9 cellular contexts compared by ENCODE assay signal in the genomic region with DNA sequence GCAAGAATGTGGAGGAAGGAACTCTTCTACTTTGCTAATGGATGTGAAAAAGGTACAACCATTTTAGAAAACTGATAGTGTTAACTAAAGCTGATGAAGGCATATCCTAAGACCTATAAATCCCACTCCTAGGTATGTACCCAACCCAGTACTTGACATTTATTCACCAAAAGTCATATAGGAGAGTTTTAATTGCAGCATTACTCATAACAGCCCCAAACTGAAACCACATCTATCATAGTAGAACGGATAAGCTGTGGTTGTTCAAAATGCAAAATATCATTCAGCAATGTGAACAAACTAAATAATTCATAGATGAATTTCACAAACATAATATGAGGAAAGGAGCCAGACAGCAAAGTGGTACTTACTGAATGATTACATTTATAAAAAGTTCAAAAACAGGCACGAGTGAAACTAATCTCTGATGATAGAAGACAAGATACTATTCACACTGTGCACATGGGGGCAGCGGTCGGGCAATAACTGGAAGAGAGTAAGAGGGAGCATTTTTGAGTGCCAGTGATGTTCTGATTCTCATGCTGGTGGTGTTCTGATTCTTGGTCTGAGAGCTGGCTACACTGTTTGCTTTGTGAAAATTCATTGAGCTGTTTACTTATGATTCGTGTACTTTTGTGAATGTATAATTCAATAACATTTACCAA. TPM values are rescaled to one million over a fixed set of nuclear protein-coding genes. Genes with fewer than 3 reads are reported as not detected.
DNase-seq lines count a peak whose midpoint lies in the region; ATAC-seq, FAIRE-seq and TF ChIP-seq lines count a peak whose summit lies in the region.
"Had no signal": no experiment of that assay in that cellular context is flagged by ENCODE, and none has a peak within 500 bp of the region (broad histone marks: within the 10 kb centered on the region; RNA-seq: fewer than 3 reads in every experiment).

No MANE protein-coding gene starts in this region.

- no peaks in the 10 kb centered on the region for H3K9me3 ChIP-seq in H9 (ENCODE audit: control insufficient read depth, low read depth, low read length)

- FAIRE-seq in GM19239 (lab: Jason Lieb, UNC): peak; percentile 72

- no peaks in the 10 kb centered on the region for H3K23me2 ChIP-seq in H9 (ENCODE audit: insufficient read length, low read depth, low read length, poor library complexity, severe bottlenecking)

- no peaks in the 10 kb centered on the region for H3K36me3 Mint-ChIP-seq in activated CD8-positive, alpha-beta T cell treated with anti-CD3 and anti-CD28 coated beads, Interleukin-2, amount 10 ng/mL, durations not matched to agents 7 days and 5 days (ENCODE audit: low read depth)
- peaks cover 7 to 14% (median 13%) of the 10 kb centered on the region in 3 experiments for H3K36me3 Mint-ChIP-seq in H9 (ENCODE audit: insufficient read depth in 1 of 3, low read depth in 3 of 3)

- H2BK5ac ChIP-seq in H9 (ENCODE audit: insufficient read length, low read length): no peak overlapping the region

- H3K79me2 ChIP-seq in H9 (ENCODE audit: insufficient read depth, low read length): peaks cover 3% of the 10 kb centered on the region

- no peak overlapping the region for H2BK120ac ChIP-seq in H9 (ENCODE audit: low read depth, low read length, poor library complexity, severe bottlenecking)

- no peak overlapping the region for H3K4ac ChIP-seq in H9 (ENCODE audit: low read depth, low read length)

- H3K14ac ChIP-seq in H9 (ENCODE audit: insufficient read depth, low read length): no peak overlapping the region

- no peak overlapping the region for H2AFZ ChIP-seq in H9 (ENCODE audit: low read length)

- CTCF ChIA-PET in activated CD8-positive, alpha-beta T cell treated with anti-CD3 and anti-CD28 coated beads, Interleukin-2, amount 10 ng/mL, durations not matched to agents 7 days and 5 days (lab: Charles Lee): interaction anchor here (0.6 to 4.0 kb wide), 9 partner anchors 15 to 134 kb away, joined by 3 to 24 read pairs (median 4); no protein-coding TSS in a partner anchor

- H3K27ac Mint-ChIP-seq in activated CD8-positive, alpha-beta T cell treated with anti-CD3 and anti-CD28 coated beads, Interleukin-2, amount 10 ng/mL, durations not matched to agents 7 days and 5 days: peak overlapping the region; percentile 20
- H3K27ac Mint-ChIP-seq in H9: no peak overlapping the region

- POLR2A ChIA-PET in activated CD8-positive, alpha-beta T cell treated with anti-CD3 and anti-CD28 coated beads, Interleukin-2, amount 10 ng/mL, durations not matched to agents 7 days and 5 days (lab: Charles Lee): interaction anchor here (0.6 kb wide), 2 partner anchors 34 to 142 kb away, joined by 3 read pairs; partner anchors contain the start of gene GOLIM4

- no peak overlapping the region for H3K56ac ChIP-seq in H9 (ENCODE audit: insufficient read length, low read depth, low read length)

- no peak overlapping the region for H3K23ac ChIP-seq in H9 (ENCODE audit: insufficient read length, low read depth, low read length)

- H2BK20ac ChIP-seq in H9 (ENCODE audit: low read depth, low read length, poor library complexity, severe bottlenecking): no peak overlapping the region

- no peak overlapping the region for H3K4me3 ChIP-seq in AG10803 (ENCODE audit: low read length)

- H3K18ac ChIP-seq in H9 (ENCODE audit: insufficient read length, low read depth, low read length): no peak overlapping the region

- no peak overlapping the region for H3T11ph ChIP-seq in H9 (ENCODE audit: low read length)

- H2BK12ac ChIP-seq in H9 (ENCODE audit: insufficient read length, low read depth, low read length): no peak overlapping the region

- peak overlapping the region; percentile 27 for H3K4me3 Mint-ChIP-seq in activated CD8-positive, alpha-beta T cell treated with anti-CD3 and anti-CD28 coated beads, Interleukin-2, amount 10 ng/mL, durations not matched to agents 7 days and 5 days
- no peak overlapping the region for H3K4me3 Mint-ChIP-seq in H9

- H2AK5ac ChIP-seq in H9 (ENCODE audit: insufficient read length, low read length): no peak overlapping the region

- H2BK15ac ChIP-seq in H9 (ENCODE audit: low read depth, low read length): no peak overlapping the region

- peak; percentile 97 for ATAC-seq in HG03060 (IDR thresholded peaks at IDR 0.05; ENCODE audit: low read depth, unreplicated experiment)
- ATAC-seq in activated CD8-positive, alpha-beta T cell treated with anti-CD3 and anti-CD28 coated beads, Interleukin-2, amount 10 ng/mL, durations not matched to agents 7 days and 5 days: peak; percentile 83

- peaks cover 3% of the 10 kb centered on the region for H3K79me1 ChIP-seq in H9 (ENCODE audit: insufficient read depth, low read depth, low read length, poor library complexity, severe bottlenecking)

- H4K8ac ChIP-seq in H9 (replicated peaks; ENCODE audit: insufficient read length, low read depth, low read length): no peak overlapping the region

- TF ChIP-seq CTCF in AG10803 (conservative IDR thresholded peaks at IDR 0.05; ENCODE audit: low read length): peak; percentile 21; the same call in 1 of the 2 replicates
- no peak for TF ChIP-seq CTCF in H9 (conservative IDR thresholded peaks at IDR 0.05)

- DNase-seq in AG10803 (ENCODE audit: low read depth): no peak
- no peak for DNase-seq in GM19239 (ENCODE audit: insufficient read length, low spot score)
- DNase-seq in activated CD8-positive, alpha-beta T cell treated with anti-CD3 and anti-CD28 coated beads, Interleukin-2, amount 10 ng/mL, durations not matched to agents 7 days and 5 days: peak; percentile 34
- no peak for DNase-seq in NCI-H146 (lab: John Stamatoyannopoulos, UW)
- no peak for DNase-seq in HuH-7.5 (ENCODE audit: low spot score)
- DNase-seq in H9: no peak
- DNase-seq in activated T-cell treated with anti-CD3 and anti-CD28 coated beads, Interleukin-2, amount 50 U/mL, for 48 hours: no peak
- DNase-seq: stimulated activated CD4-positive, alpha-beta T cell treated with anti-CD3 and anti-CD28 coated beads, Interleukin-2, amount 100 ng/mL, for 24 hours had no signal

- no peaks in the 10 kb centered on the region for H3K27me3 ChIP-seq in H9 (ENCODE audit: insufficient read depth, low read length)

- no peak overlapping the region for H4K91ac ChIP-seq in H9 (ENCODE audit: insufficient read length, low read depth, low read length)

- H3K4me1 ChIP-seq in H9 (ENCODE audit: insufficient read depth, low read length): no peaks in the 10 kb centered on the region

- no CpG with 5 or more reads among the region's 5 CpGs for WGBS in H9 (ENCODE audit: extremely low coverage, insufficient read length, low lambda C conversion rate)

- no peak overlapping the region for H4K5ac ChIP-seq in H9 (ENCODE audit: insufficient read length, low read depth, low read length)

- H3K4me1 Mint-ChIP-seq in activated CD8-positive, alpha-beta T cell treated with anti-CD3 and anti-CD28 coated beads, Interleukin-2, amount 10 ng/mL, durations not matched to agents 7 days and 5 days (ENCODE audit: low read depth): peaks cover 26% of the 10 kb centered on the region
- peaks cover 0 to 6% of the 10 kb centered on the region in 2 experiments; a peak in 2 of 4 replicates for H3K4me1 Mint-ChIP-seq in H9

- no peaks in the 10 kb centered on the region for H4K20me1 ChIP-seq in H9 (ENCODE audit: control insufficient read depth, insufficient read depth, insufficient read length)

- no peak overlapping the region for H3K4me2 ChIP-seq in H9 (ENCODE audit: insufficient read depth, insufficient read length, low read length)

- H3K27me3 Mint-ChIP-seq in activated CD8-positive, alpha-beta T cell treated with anti-CD3 and anti-CD28 coated beads, Interleukin-2, amount 10 ng/mL, durations not matched to agents 7 days and 5 days (ENCODE audit: low read depth): no peaks in the 10 kb centered on the region
- H3K27me3 Mint-ChIP-seq in H9 (ENCODE audit: low read depth): no peaks in the 10 kb centered on the region

- H3K27ac ChIP-seq in H9 (ENCODE audit: insufficient read length, low read depth, low read length): no peak overlapping the region

- H3K9me3 Mint-ChIP-seq in activated CD8-positive, alpha-beta T cell treated with anti-CD3 and anti-CD28 coated beads, Interleukin-2, amount 10 ng/mL, durations not matched to agents 7 days and 5 days (ENCODE audit: insufficient read depth): no peaks in the 10 kb centered on the region
- H3K9me3 Mint-ChIP-seq in H9: peaks cover 7 to 13% of the 10 kb centered on the region in 2 experiments; a peak in 4 of 5 replicates

- H3K9ac ChIP-seq in H9 (ENCODE audit: extremely low read depth, insufficient read length, low read length): no peak overlapping the region

RNA-seq across cellular contexts. Expression of gene GOLIM4, which starts 34.3 kb away (rescaled TPM):
- 1 to 10 TPM; 5.6 to 6.0 TPM for total RNA-seq in activated CD8-positive, alpha-beta T cell treated with anti-CD3 and anti-CD28 coated beads, Interleukin-2, amount 10 ng/mL, durations not matched to agents 7 days and 5 days
- total RNA-seq in H9 (2021): 24.6 and 27.2 TPM in 2 replicates
